ENCODE assay signal across 20 cellular contexts in the genomic region with DNA sequence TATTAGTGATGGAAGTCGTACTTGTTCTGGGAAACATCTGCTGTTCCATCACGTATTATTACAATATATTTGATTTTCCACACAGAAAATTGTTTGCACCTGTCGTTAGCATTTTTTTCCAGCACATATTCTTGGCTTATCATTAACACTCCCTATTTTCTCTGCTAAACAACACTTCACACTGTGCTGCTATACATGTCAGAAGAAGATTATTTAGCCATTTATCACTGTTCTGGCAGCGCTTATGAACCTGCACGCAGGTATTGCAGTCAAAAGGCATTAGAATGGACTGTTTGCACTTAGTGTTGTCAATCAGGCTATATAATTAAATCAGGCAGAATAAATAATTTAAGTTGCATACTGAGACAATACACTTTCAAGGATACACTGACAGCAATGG.
A peak's percentile ranks its signal among the peaks of the same experiment; 100 is the strongest.
DNase-seq lines count a peak whose midpoint lies in the region; FAIRE-seq and TF ChIP-seq lines count a peak whose summit lies in the region.
"Had no signal": no experiment of that assay in that cellular context is flagged by ENCODE, and none has a peak within 500 bp of the region (broad histone marks: within the 10 kb centered on the region; RNA-seq: fewer than 3 reads in every experiment).

No MANE protein-coding gene starts in this region.

- no peaks in the 10 kb centered on the region for H3K27me3 Mint-ChIP-seq in astrocyte (ENCODE audit: low read depth, unreplicated experiment)
- H3K27me3 Mint-ChIP-seq: B cell; CD4-positive, CD25-positive, alpha-beta regulatory T cell had no signal

- no peak overlapping the region for H3K9ac ChIP-seq in astrocyte (ENCODE audit: low read length)

- H3K4me1 Mint-ChIP-seq in astrocyte (ENCODE audit: low read depth, unreplicated experiment): no peaks in the 10 kb centered on the region
- H3K4me1 Mint-ChIP-seq: B cell; CD4-positive, CD25-positive, alpha-beta regulatory T cell had no signal

- H3K36me3 ChIP-seq in astrocyte (ENCODE audit: insufficient read depth, low read length) (no peaks in the 10 kb centered on the region), thyroid gland (no peaks in the 10 kb centered on the region)
- H3K36me3 ChIP-seq: HAP-1 had no signal

- no peak overlapping the region for H3K27ac Mint-ChIP-seq in astrocyte (ENCODE audit: unreplicated experiment)
- H3K27ac Mint-ChIP-seq: B cell; CD4-positive, CD25-positive, alpha-beta regulatory T cell; T-helper 2 cell treated with Interferon-gamma antibody and Interleukin-4, amounts not matched to agents 5 μg/mL and 100 μg/mL, for 36 hours had no signal

- intact Hi-C loops in thyroid gland (cut with DNase I): no loop called here

- no peak overlapping the region for H3K4me2 ChIP-seq in astrocyte (ENCODE audit: low read length)
- H3K4me2 ChIP-seq: PC-9 had no signal

- 84 to 91% methylated on average over 5 of the region's 5 CpGs for WGBS in thyroid gland, 2 donors

- FAIRE-seq in astrocyte (lab: Jason Lieb, UNC): peak; percentile 96
- FAIRE-seq: GM12891, GM18507 had no signal

- no peak overlapping the region for H3K4me3 Mint-ChIP-seq in astrocyte (ENCODE audit: unreplicated experiment)
- H3K4me3 Mint-ChIP-seq: B cell; CD4-positive, CD25-positive, alpha-beta regulatory T cell; T-helper 2 cell treated with Interferon-gamma antibody and Interleukin-4, amounts not matched to agents 5 μg/mL and 100 μg/mL, for 36 hours had no signal

- H3K27me3 ChIP-seq in astrocyte (ENCODE audit: insufficient read depth, low read length): no peaks in the 10 kb centered on the region
- H3K27me3 ChIP-seq in thyroid gland: no peaks in the 10 kb centered on the region

- no peak overlapping the region for H3K27ac ChIP-seq in astrocyte (ENCODE audit: low read depth, low read length)
- H3K27ac ChIP-seq in thyroid gland: no peak overlapping the region
- H3K27ac ChIP-seq: PC-9 had no signal

- DNase-seq in NCI-H1092 (lab: John Stamatoyannopoulos, UW) (peak; percentile 17), NCI-H1417 treated with DMSO at 0.1 percent for 48 hours (lab: John Stamatoyannopoulos, UW) (peak; percentile 100), NCI-H69 (lab: John Stamatoyannopoulos, UW) (peak; percentile 88), astrocyte (ENCODE audit: low read depth) (no peak), thyroid gland (no peak), NCI-H187 (lab: John Stamatoyannopoulos, UW) (no peak), HuH-7 (ENCODE audit: low spot score) (no peak)
- DNase-seq: CD4-positive, CD25-positive, alpha-beta regulatory T cell; GF-D8; IMR-90; Kasumi-1; MM.1S; NCI-H1694; NCI-H526 treated with DMSO at 0.1 percent for 48 hours; PC-9 had no signal

- no peaks in the 10 kb centered on the region for H3K79me2 ChIP-seq in astrocyte (ENCODE audit: insufficient read depth, low read length)

- TF ChIP-seq CTCF in astrocyte (IDR thresholded peaks at IDR 0.05; ENCODE audit: insufficient read depth, low read depth, low read length): no peak
- TF ChIP-seq CTCF in thyroid gland (IDR thresholded peaks at IDR 0.05): no peak

- no peak overlapping the region for H3K4me3 ChIP-seq in astrocyte (ENCODE audit: insufficient read depth, low read depth, low read length)
- no peak overlapping the region for H3K4me3 ChIP-seq in thyroid gland (replicated peaks in 1 of 3)
- H3K4me3 ChIP-seq: HAP-1, PC-9 had no signal

- no peak for TF ChIP-seq POLR2A in thyroid gland (IDR thresholded peaks at IDR 0.05)

- no peak overlapping the region for H2AFZ ChIP-seq in astrocyte (ENCODE audit: low read depth, low read length)
- H2AFZ ChIP-seq: PC-9 had no signal

- no peaks in the 10 kb centered on the region for H4K20me1 ChIP-seq in astrocyte (ENCODE audit: insufficient read depth, low read length)

- H3K36me3 Mint-ChIP-seq in astrocyte (ENCODE audit: low read depth, unreplicated experiment): no peaks in the 10 kb centered on the region
- H3K36me3 Mint-ChIP-seq: CD4-positive, CD25-positive, alpha-beta regulatory T cell had no signal

- no peaks in the 10 kb centered on the region for H3K9me3 Mint-ChIP-seq in astrocyte (ENCODE audit: unreplicated experiment)
- H3K9me3 Mint-ChIP-seq: CD4-positive, CD25-positive, alpha-beta regulatory T cell; T-helper 2 cell treated with Interferon-gamma antibody and Interleukin-4, amounts not matched to agents 5 μg/mL and 100 μg/mL, for 36 hours had no signal

- no peaks in the 10 kb centered on the region for H3K9me3 ChIP-seq in astrocyte (ENCODE audit: insufficient read depth, low read depth, low read length)
- H3K9me3 ChIP-seq in thyroid gland: no peaks in the 10 kb centered on the region
- H3K9me3 ChIP-seq: HAP-1 had no signal

- H3K4me1 ChIP-seq in astrocyte (ENCODE audit: insufficient read depth, low read length) (no peaks in the 10 kb centered on the region), thyroid gland (no peaks in the 10 kb centered on the region)
- H3K4me1 ChIP-seq: HAP-1 had no signal

Comparison
In these comparisons a context has a peak if more than half of its experiments do, and no peak if none do; other contexts are left out.
1. DNase-seq: peak in NCI-H1092 (single experiment), NCI-H1417 treated with DMSO at 0.1 percent for 48 hours (single experiment) and NCI-H69 (single experiment); none in astrocyte (single experiment), thyroid gland (0 of 2), NCI-H187 (0 of 2) and HuH-7 (single experiment).